14 cellular contexts compared by ENCODE assay signal in genomic region chr6:15183979-15184378, GRCh38.
DNase-seq lines count a peak whose midpoint lies in the region; ATAC-seq and TF ChIP-seq lines count a peak whose summit lies in the region.
"Had no signal": no experiment of that assay in that cellular context is flagged by ENCODE, and none has a peak within 500 bp of the region (broad histone marks: within the 10 kb centered on the region; RNA-seq: fewer than 3 reads in every experiment).

No MANE protein-coding gene starts in this region.

- no peaks in the 10 kb centered on the region for H3K9me3 ChIP-seq in CD4-positive, alpha-beta T cell (ENCODE audit: control insufficient read depth, low read length)
- H3K9me3 ChIP-seq: ovary, testis had no signal

- H3K9me3 Mint-ChIP-seq in CD4-positive, alpha-beta T cell, result no peaks in the 10 kb centered on the region
- no peaks in the 10 kb centered on the region for H3K9me3 Mint-ChIP-seq in activated T-helper 2 cell treated with anti-CD3 and anti-CD28 coated beads, Interferon-gamma antibody, Interleukin-2, Interleukin-4, amounts not matched to agents 10 μg/mL and 5 μg/mL and 100 μg/mL, durations not matched to agents 14 hours and 24 hours and 36 hours
- H3K9me3 Mint-ChIP-seq: T-cell had no signal

- no peak overlapping the region for H3K27ac ChIP-seq in CD4-positive, alpha-beta T cell (ENCODE audit: low read depth, low read length)
- H3K27ac ChIP-seq: ovary, testis, VCaP had no signal

- H3K4me3 Mint-ChIP-seq in CD4-positive, alpha-beta T cell, result no peak overlapping the region
- no peak overlapping the region for H3K4me3 Mint-ChIP-seq in activated T-helper 2 cell treated with anti-CD3 and anti-CD28 coated beads, Interferon-gamma antibody, Interleukin-2, Interleukin-4, amounts not matched to agents 10 μg/mL and 5 μg/mL and 100 μg/mL, durations not matched to agents 14 hours and 24 hours and 36 hours (ENCODE audit: low read depth)
- H3K4me3 Mint-ChIP-seq: T-cell had no signal

- no peak for ATAC-seq in CD4-positive, alpha-beta T cell (ENCODE audit: poor library complexity)
- ATAC-seq in HG02885 (IDR thresholded peaks at IDR 0.05; ENCODE audit: poor library complexity, unreplicated experiment) (peak; percentile 14), GM18517 (IDR thresholded peaks at IDR 0.05; ENCODE audit: unreplicated experiment) (no peak), HG02973 (IDR thresholded peaks at IDR 0.05; ENCODE audit: unreplicated experiment) (no peak), HG03135 (IDR thresholded peaks at IDR 0.05; ENCODE audit: unreplicated experiment) (no peak)

- DNase-seq in CD4-positive, alpha-beta T cell, result peak in 1 of 10 experiments; percentile 2
- no peak for DNase-seq in activated T-helper 2 cell treated with anti-CD3 and anti-CD28 coated beads, Interferon-gamma antibody, Interleukin-2, Interleukin-4, amounts not matched to agents 10 μg/mL and 5 μg/mL and 100 μg/mL, durations not matched to agents 14 hours and 24 hours and 36 hours (ENCODE audit: low spot score)
- DNase-seq in stimulated activated CD4-positive, alpha-beta T cell treated with anti-CD3 and anti-CD28 coated beads, Interleukin-4, amount 100 ng/mL, for 1 hour, result peak; percentile 41
- DNase-seq: activated gamma-delta T cell treated with Interleukin-2 at 50 U/mL for 16 hours; NCI-H1105; NK-92 treated with Interleukin-12 subunit alpha and Interleukin-12 subunit beta, amount 100 ng/mL, for 24 hours; ovary; testis had no signal

- intact Hi-C loops in CD4-positive, alpha-beta T cell (cut with DNase I, micrococcal nuclease), result no loop called here
- intact Hi-C loops in activated T-helper 2 cell treated with anti-CD3 and anti-CD28 coated beads, Interferon-gamma antibody, Interleukin-2, Interleukin-4, amounts not matched to agents 10 μg/mL and 5 μg/mL and 100 μg/mL, durations not matched to agents 14 hours and 24 hours and 36 hours (cut with micrococcal nuclease), result loop anchor here (1.0 kb wide), 4 partner anchors 61 to 450 kb away; no protein-coding TSS in a partner anchor

- H3K4me1 Mint-ChIP-seq in CD4-positive, alpha-beta T cell (ENCODE audit: low read depth), result peaks cover 12% of the 10 kb centered on the region
- peaks cover 13% of the 10 kb centered on the region for H3K4me1 Mint-ChIP-seq in activated T-helper 2 cell treated with anti-CD3 and anti-CD28 coated beads, Interferon-gamma antibody, Interleukin-2, Interleukin-4, amounts not matched to agents 10 μg/mL and 5 μg/mL and 100 μg/mL, durations not matched to agents 14 hours and 24 hours and 36 hours (ENCODE audit: low read depth)

- no peaks in the 10 kb centered on the region for H3K36me3 Mint-ChIP-seq in CD4-positive, alpha-beta T cell (ENCODE audit: low read depth)
- H3K36me3 Mint-ChIP-seq in activated T-helper 2 cell treated with anti-CD3 and anti-CD28 coated beads, Interferon-gamma antibody, Interleukin-2, Interleukin-4, amounts not matched to agents 10 μg/mL and 5 μg/mL and 100 μg/mL, durations not matched to agents 14 hours and 24 hours and 36 hours (ENCODE audit: low read depth), result no peaks in the 10 kb centered on the region
- H3K36me3 Mint-ChIP-seq: T-cell had no signal

- peak overlapping the region; percentile 78 for H3K27ac Mint-ChIP-seq in CD4-positive, alpha-beta T cell
- peak overlapping the region; percentile 90 for H3K27ac Mint-ChIP-seq in activated T-helper 2 cell treated with anti-CD3 and anti-CD28 coated beads, Interferon-gamma antibody, Interleukin-2, Interleukin-4, amounts not matched to agents 10 μg/mL and 5 μg/mL and 100 μg/mL, durations not matched to agents 14 hours and 24 hours and 36 hours

- H3K27me3 ChIP-seq in CD4-positive, alpha-beta T cell (ENCODE audit: control insufficient read depth, insufficient read depth, low read length), result no peaks in the 10 kb centered on the region
- H3K27me3 ChIP-seq: ovary, testis had no signal

- no peak for TF ChIP-seq CTCF in CD4-positive, alpha-beta T cell (IDR thresholded peaks at IDR 0.05)

- H3K27me3 Mint-ChIP-seq in CD4-positive, alpha-beta T cell, result no peaks in the 10 kb centered on the region
- H3K27me3 Mint-ChIP-seq in activated T-helper 2 cell treated with anti-CD3 and anti-CD28 coated beads, Interferon-gamma antibody, Interleukin-2, Interleukin-4, amounts not matched to agents 10 μg/mL and 5 μg/mL and 100 μg/mL, durations not matched to agents 14 hours and 24 hours and 36 hours (ENCODE audit: low read depth), result no peaks in the 10 kb centered on the region
- H3K27me3 Mint-ChIP-seq: T-cell had no signal

- POLR2A ChIA-PET in CD4-positive, alpha-beta T cell (lab: Charles Lee), result no interaction called here

- CTCF ChIA-PET in CD4-positive, alpha-beta T cell (lab: Charles Lee), result no interaction called here
